In the genomic region with DNA sequence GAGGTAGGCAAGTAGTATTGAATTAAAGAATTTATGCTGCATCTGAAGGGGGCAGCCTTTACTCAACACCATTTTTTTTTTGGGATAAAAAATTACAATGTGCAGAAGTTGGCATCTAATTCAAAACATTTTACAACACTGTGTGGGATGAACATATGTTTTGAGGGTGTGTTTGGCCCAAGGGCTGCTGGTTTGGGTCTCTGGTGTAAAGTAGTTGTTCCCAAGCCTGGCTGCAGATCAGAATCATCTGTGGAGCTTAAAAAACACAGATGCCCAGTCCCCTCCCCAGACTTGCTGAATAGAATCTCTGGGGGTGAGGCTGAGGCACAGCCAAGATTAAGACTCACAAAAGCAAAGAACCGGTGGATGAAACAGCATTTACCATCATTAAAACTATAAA, we compare ENCODE assay signal across 20 cellular contexts. TPM values are rescaled to one million over a fixed set of nuclear protein-coding genes. Genes with fewer than 3 reads are reported as not detected.
A peak's percentile ranks its signal among the peaks of the same experiment; 100 is the strongest.
DNase-seq lines count a peak whose midpoint lies in the region; ATAC-seq and TF ChIP-seq lines count a peak whose summit lies in the region.
"Had no signal": no experiment of that assay in that cellular context is flagged by ENCODE, and none has a peak within 500 bp of the region (broad histone marks: within the 10 kb centered on the region; RNA-seq: fewer than 3 reads in every experiment).

No MANE protein-coding gene starts in this region.

- H3K4me3 Mint-ChIP-seq in GM23338: no peak overlapping the region
- H3K4me3 Mint-ChIP-seq: CD4-positive, alpha-beta memory T cell; H9 had no signal

- DNase-seq in Ammon's horn (ENCODE audit: low spot score) (peak; percentile 47), GM23338 (ENCODE audit: low spot score) (no peak), inferior parietal cortex (ENCODE audit: extremely low spot score) (peak; percentile 57), SIG-M5 treated with dmso at 0.1 percent for 504 hours (lab: John Stamatoyannopoulos, UW; ENCODE audit: unreplicated experiment) (no peak), NCI-H526 treated with DMSO at 0.1 percent for 48 hours (lab: John Stamatoyannopoulos, UW) (no peak)
- DNase-seq: 8988T; ACHN; AML-193; C1 segment of cervical spinal cord; Calu3; CD4-positive, alpha-beta memory T cell; COR-L47; DMS53; DMS79 treated with DMSO at 0.1 percent for 48 hours; GF-D8; GM23248; H9 had no signal

- H2AFZ ChIP-seq in GM23338: peak overlapping the region; percentile 38; the same call in 1 of the 2 replicates
- H2AFZ ChIP-seq: GM23248 had no signal

- H3K4me1 ChIP-seq in GM23338 (ENCODE audit: insufficient read depth) (no peaks in the 10 kb centered on the region), gastroesophageal sphincter (no peaks in the 10 kb centered on the region)
- H3K4me1 ChIP-seq: A549 had no signal

- 0 out of 4 replicates have a peak, but pooled peaks of 1 of the 2 experiments have one; percentile 2 for TF ChIP-seq CTCF in GM23338 (conservative IDR thresholded peaks at IDR 0.05; ENCODE audit: low read depth in 2 of 2)
- no peak for TF ChIP-seq CTCF in gastroesophageal sphincter (IDR thresholded peaks at IDR 0.05)

- H3K4me3 ChIP-seq in GM23338 (no peak overlapping the region), gastroesophageal sphincter (no peak overlapping the region)
- H3K4me3 ChIP-seq: A549, GM23248 had no signal

- no peaks in the 10 kb centered on the region for H3F3A ChIP-seq in GM23338 (replicated peaks; ENCODE audit: low read depth)

- H3K9me2 ChIP-seq in GM23338 (ENCODE audit: insufficient read depth): no peaks in the 10 kb centered on the region

- H3K36me3 ChIP-seq in GM23338 (ENCODE audit: insufficient read depth): no peaks in the 10 kb centered on the region
- no peaks in the 10 kb centered on the region for H3K36me3 ChIP-seq in gastroesophageal sphincter

- no peaks in the 10 kb centered on the region for H3K9me3 ChIP-seq in gastroesophageal sphincter
- H3K9me3 ChIP-seq: A549 had no signal

- H3K27ac Mint-ChIP-seq in GM23338: no peak overlapping the region
- H3K27ac Mint-ChIP-seq: CD4-positive, alpha-beta memory T cell; H9 had no signal

- WGBS in gastroesophageal sphincter (ENCODE audit: low coverage in 1 of 2), 2 donors: 75% methylated on average over 1 of the region's 1 CpG; no CpG with 5 or more reads in 1 of the 2 donors

- no peak overlapping the region for H3K4me2 ChIP-seq in GM23338
- H3K4me2 ChIP-seq: A549 had no signal

- no peak for ATAC-seq in GM23338
- no peak for ATAC-seq in gastroesophageal sphincter
- ATAC-seq: A549, HCT116 had no signal

- H3K27me3 ChIP-seq in GM23338 (ENCODE audit: insufficient read depth) (no peaks in the 10 kb centered on the region), gastroesophageal sphincter (no peaks in the 10 kb centered on the region)

- no peaks in the 10 kb centered on the region for H3K36me3 Mint-ChIP-seq in GM23338 (ENCODE audit: low read depth)
- H3K36me3 Mint-ChIP-seq: CD4-positive, alpha-beta memory T cell had no signal

- no peaks in the 10 kb centered on the region for H4K20me1 ChIP-seq in GM23338 (replicated peaks; ENCODE audit: insufficient read depth)

- no peak for TF ChIP-seq EP300 in gastroesophageal sphincter (IDR thresholded peaks at IDR 0.05)

- no peak for TF ChIP-seq POLR2A in gastroesophageal sphincter (IDR thresholded peaks at IDR 0.05)

- no peak overlapping the region for H3K27ac ChIP-seq in GM23338 (ENCODE audit: low read depth)
- H3K27ac ChIP-seq in gastroesophageal sphincter: no peak overlapping the region
- H3K27ac ChIP-seq: A549, GM23248 had no signal

- H3K79me2 ChIP-seq in GM23338 (replicated peaks; ENCODE audit: insufficient read depth): no peaks in the 10 kb centered on the region

- H3K27me3 Mint-ChIP-seq in GM23338 (ENCODE audit: insufficient read depth, low read depth, poor library complexity): no peaks in the 10 kb centered on the region

- no peaks in the 10 kb centered on the region for H3K4me1 Mint-ChIP-seq in GM23338
- H3K4me1 Mint-ChIP-seq: CD4-positive, alpha-beta memory T cell had no signal

- H3K9me3 Mint-ChIP-seq in GM23338: no peaks in the 10 kb centered on the region
- H3K9me3 Mint-ChIP-seq: CD4-positive, alpha-beta memory T cell; H9 had no signal

TF ChIP-seq in GM23338, 12 proteins besides CTCF, POLR2A, EP300 and RAD21:
- TF ChIP-seq ZNF114 (CRISPR knock-in tag; IDR thresholded peaks at IDR 0.05) (no peak), EZH2 (IDR thresholded peaks at IDR 0.05; ENCODE audit: low read depth, unreplicated experiment) (no peak), POLR2AphosphoS5 (IDR thresholded peaks at IDR 0.05; ENCODE audit: low read depth) (no peak), NANOG (IDR thresholded peaks at IDR 0.05; ENCODE audit: borderline replicate concordance) (no peak), CREB1 (CRISPR knock-in tag; IDR thresholded peaks at IDR 0.05; ENCODE audit: low read depth) (no peak), EZH2phosphoT487 (IDR thresholded peaks at IDR 0.05; ENCODE audit: unreplicated experiment) (no peak)
- TF ChIP-seq, protein P1, sequence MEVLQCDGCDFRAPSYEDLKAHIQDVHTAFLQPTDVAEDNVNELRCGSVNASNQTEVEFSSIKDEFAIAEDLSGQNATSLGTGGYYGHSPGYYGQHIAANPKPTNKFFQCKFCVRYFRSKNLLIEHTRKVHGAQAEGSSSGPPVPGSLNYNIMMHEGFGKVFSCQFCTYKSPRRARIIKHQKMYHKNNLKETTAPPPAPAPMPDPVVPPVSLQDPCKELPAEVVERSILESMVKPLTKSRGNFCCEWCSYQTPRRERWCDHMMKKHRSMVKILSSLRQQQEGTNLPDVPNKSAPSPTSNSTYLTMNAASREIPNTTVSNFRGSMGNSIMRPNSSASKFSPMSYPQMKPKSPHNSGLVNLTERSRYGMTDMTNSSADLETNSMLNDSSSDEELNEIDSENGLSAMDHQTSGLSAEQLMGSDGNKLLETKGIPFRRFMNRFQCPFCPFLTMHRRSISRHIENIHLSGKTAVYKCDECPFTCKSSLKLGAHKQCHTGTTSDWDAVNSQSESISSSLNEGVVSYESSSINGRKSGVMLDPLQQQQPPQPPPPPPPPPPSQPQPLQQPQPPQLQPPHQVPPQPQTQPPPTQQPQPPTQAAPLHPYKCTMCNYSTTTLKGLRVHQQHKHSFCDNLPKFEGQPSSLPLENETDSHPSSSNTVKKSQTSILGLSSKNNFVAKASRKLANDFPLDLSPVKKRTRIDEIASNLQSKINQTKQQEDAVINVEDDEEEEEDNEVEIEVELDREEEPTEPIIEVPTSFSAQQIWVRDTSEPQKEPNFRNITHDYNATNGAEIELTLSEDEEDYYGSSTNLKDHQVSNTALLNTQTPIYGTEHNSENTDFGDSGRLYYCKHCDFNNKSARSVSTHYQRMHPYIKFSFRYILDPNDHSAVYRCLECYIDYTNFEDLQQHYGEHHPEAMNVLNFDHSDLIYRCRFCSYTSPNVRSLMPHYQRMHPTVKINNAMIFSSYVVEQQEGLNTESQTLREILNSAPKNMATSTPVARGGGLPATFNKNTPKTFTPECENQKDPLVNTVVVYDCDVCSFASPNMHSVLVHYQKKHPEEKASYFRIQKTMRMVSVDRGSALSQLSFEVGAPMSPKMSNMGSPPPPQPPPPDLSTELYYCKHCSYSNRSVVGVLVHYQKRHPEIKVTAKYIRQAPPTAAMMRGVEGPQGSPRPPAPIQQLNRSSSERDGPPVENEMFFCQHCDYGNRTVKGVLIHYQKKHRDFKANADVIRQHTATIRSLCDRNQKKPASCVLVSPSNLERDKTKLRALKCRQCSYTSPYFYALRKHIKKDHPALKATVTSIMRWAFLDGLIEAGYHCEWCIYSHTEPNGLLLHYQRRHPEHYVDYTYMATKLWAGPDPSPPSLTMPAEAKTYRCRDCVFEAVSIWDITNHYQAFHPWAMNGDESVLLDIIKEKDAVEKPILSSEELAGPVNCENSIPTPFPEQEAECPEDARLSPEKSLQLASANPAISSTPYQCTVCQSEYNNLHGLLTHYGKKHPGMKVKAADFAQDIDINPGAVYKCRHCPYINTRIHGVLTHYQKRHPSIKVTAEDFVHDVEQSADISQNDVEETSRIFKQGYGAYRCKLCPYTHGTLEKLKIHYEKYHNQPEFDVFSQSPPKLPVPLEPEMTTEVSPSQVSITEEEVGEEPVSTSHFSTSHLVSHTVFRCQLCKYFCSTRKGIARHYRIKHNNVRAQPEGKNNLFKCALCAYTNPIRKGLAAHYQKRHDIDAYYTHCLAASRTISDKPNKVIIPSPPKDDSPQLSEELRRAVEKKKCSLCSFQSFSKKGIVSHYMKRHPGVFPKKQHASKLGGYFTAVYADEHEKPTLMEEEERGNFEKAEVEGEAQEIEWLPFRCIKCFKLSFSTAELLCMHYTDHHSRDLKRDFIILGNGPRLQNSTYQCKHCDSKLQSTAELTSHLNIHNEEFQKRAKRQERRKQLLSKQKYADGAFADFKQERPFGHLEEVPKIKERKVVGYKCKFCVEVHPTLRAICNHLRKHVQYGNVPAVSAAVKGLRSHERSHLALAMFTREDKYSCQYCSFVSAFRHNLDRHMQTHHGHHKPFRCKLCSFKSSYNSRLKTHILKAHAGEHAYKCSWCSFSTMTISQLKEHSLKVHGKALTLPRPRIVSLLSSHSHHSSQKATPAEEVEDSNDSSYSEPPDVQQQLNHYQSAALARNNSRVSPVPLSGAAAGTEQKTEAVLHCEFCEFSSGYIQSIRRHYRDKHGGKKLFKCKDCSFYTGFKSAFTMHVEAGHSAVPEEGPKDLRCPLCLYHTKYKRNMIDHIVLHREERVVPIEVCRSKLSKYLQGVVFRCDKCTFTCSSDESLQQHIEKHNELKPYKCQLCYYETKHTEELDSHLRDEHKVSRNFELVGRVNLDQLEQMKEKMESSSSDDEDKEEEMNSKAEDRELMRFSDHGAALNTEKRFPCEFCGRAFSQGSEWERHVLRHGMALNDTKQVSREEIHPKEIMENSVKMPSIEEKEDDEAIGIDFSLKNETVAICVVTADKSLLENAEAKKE (CRISPR knock-in tag; IDR thresholded peaks at IDR 0.05): no peak

RNA-seq across cellular contexts. Expression of a gene that starts 33.0 kb away (rescaled TPM):
- 16.9 and 19.8 TPM in 2 replicates for total RNA-seq in GM23338 (2014; rRNA removed; shearing (Covaris generic))
- polyA plus RNA-seq in GM23338 (2016; fragmentation: Nextera tagmentation; extraction: Ambion mirVana): 8.3 and 10.2 TPM in 2 replicates
- 10 to 100 TPM in 3 of 4 donors, 1 to 10 TPM in 1; 8.6 to 19.4 (median 14.0) TPM for total RNA-seq in gastroesophageal sphincter
- total RNA-seq: GM23248 had no signal

Comparison
In these comparisons a context has a peak if more than half of its experiments do, and no peak if none do; other contexts are left out.
1. DNase-seq: peak in Ammon's horn (single experiment) and inferior parietal cortex (single experiment); none in GM23338 (single experiment), SIG-M5 treated with dmso at 0.1 percent for 504 hours (single experiment) and NCI-H526 treated with DMSO at 0.1 percent for 48 hours (single experiment).